ENCODE assay signal across 1 cellular context in genomic region chr1:112904831-112905227, GRCh38.
TF ChIP-seq lines count a peak whose summit lies in the region.

No MANE protein-coding gene starts in this region.

TF ChIP-seq in K562, 482 proteins besides CTCF, POLR2A, EP300 and RAD21 (continued from another document):
- no peak for TF ChIP-seq ATF4 (CRISPR knock-in tag; IDR thresholded peaks at IDR 0.05)
- no peak for TF ChIP-seq ZNF395 (CRISPR knock-in tag; IDR thresholded peaks at IDR 0.05)
- TF ChIP-seq HNRNPH1 (optimal IDR thresholded peaks at IDR 0.05; ENCODE audit: low read depth, low read length), result no peak
- TF ChIP-seq CREB1 (IDR thresholded peaks at IDR 0.05), result no peak
- no peak for TF ChIP-seq CREB1 (CRISPR knock-in tag; IDR thresholded peaks at IDR 0.05)
- peak; percentile 80; the same call in 1 of the 2 replicates for TF ChIP-seq HDAC2 (IDR thresholded peaks at IDR 0.05)
- TF ChIP-seq NCOA4 (IDR thresholded peaks at IDR 0.05; ENCODE audit: partially characterized antibody), result no peak
- no peak for TF ChIP-seq STAG1 (CRISPR knock-in tag; IDR thresholded peaks at IDR 0.05; ENCODE audit: borderline replicate concordance)
- no peak for TF ChIP-seq PBX2 (CRISPR knock-in tag; IDR thresholded peaks at IDR 0.05; ENCODE audit: low read depth)
- no peak for TF ChIP-seq PBX2 (tag; conservative IDR thresholded peaks at IDR 0.05; ENCODE audit: low read depth)
